ENCODE assay signal across 2 cellular contexts in genomic region chr10:73889014-73889413, GRCh38.
TF ChIP-seq lines count a peak whose summit lies in the region.

No MANE protein-coding gene starts in this region.

TF ChIP-seq in HepG2, 621 proteins besides CTCF, POLR2A, EP300 and RAD21:
- TF ChIP-seq, protein P1, sequence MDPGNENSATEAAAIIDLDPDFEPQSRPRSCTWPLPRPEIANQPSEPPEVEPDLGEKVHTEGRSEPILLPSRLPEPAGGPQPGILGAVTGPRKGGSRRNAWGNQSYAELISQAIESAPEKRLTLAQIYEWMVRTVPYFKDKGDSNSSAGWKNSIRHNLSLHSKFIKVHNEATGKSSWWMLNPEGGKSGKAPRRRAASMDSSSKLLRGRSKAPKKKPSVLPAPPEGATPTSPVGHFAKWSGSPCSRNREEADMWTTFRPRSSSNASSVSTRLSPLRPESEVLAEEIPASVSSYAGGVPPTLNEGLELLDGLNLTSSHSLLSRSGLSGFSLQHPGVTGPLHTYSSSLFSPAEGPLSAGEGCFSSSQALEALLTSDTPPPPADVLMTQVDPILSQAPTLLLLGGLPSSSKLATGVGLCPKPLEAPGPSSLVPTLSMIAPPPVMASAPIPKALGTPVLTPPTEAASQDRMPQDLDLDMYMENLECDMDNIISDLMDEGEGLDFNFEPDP (CRISPR knock-in tag; conservative IDR thresholded peaks at IDR 0.05) = no peak
- TF ChIP-seq ZNF724P (CRISPR knock-in tag; IDR thresholded peaks at IDR 0.05; ENCODE audit: borderline replicate concordance) = no peak
- TF ChIP-seq LCORL (IDR thresholded peaks at IDR 0.05) = no peak
- no peak for TF ChIP-seq LCORL (CRISPR knock-in tag; IDR thresholded peaks at IDR 0.05)
- TF ChIP-seq, protein P2, sequence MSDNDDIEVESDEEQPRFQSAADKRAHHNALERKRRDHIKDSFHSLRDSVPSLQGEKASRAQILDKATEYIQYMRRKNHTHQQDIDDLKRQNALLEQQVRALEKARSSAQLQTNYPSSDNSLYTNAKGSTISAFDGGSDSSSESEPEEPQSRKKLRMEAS (IDR thresholded peaks at IDR 0.05) = no peak
- TF ChIP-seq, protein P3, sequence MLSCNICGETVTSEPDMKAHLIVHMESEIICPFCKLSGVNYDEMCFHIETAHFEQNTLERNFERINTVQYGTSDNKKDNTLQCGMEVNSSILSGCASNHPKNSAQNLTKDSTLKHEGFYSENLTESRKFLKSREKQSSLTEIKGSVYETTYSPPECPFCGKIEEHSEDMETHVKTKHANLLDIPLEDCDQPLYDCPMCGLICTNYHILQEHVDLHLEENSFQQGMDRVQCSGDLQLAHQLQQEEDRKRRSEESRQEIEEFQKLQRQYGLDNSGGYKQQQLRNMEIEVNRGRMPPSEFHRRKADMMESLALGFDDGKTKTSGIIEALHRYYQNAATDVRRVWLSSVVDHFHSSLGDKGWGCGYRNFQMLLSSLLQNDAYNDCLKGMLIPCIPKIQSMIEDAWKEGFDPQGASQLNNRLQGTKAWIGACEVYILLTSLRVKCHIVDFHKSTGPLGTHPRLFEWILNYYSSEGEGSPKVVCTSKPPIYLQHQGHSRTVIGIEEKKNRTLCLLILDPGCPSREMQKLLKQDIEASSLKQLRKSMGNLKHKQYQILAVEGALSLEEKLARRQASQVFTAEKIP (CRISPR knock-in tag; IDR thresholded peaks at IDR 0.05; ENCODE audit: borderline replicate concordance) = no peak
- no peak for TF ChIP-seq STAG1 (CRISPR knock-in tag; IDR thresholded peaks at IDR 0.05)
- TF ChIP-seq CBX5 (CRISPR knock-in tag; IDR thresholded peaks at IDR 0.05; ENCODE audit: borderline replicate concordance) = no peak
- TF ChIP-seq ZNF746 (CRISPR knock-in tag; IDR thresholded peaks at IDR 0.05) = no peak

TF ChIP-seq in endothelial cell of umbilical vein, 7 proteins besides CTCF, POLR2A, EP300 and RAD21:
- TF ChIP-seq EZH2 (IDR thresholded peaks at IDR 0.05; ENCODE audit: borderline replicate concordance, low read depth, low read length, severe bottlenecking) = no peak
